In genomic region chr17:8212312-8213180, GRCh38 we compare ENCODE assay signal across 1 cellular context.
A peak's percentile ranks its signal among the peaks of the same experiment; 100 is the strongest.
TF ChIP-seq lines count a peak whose summit lies in the region.

No MANE protein-coding gene starts in this region.

TF ChIP-seq in HepG2, 621 proteins besides CTCF, POLR2A, EP300 and RAD21 (continued from another document and continues in another):
- TF ChIP-seq RERE (CRISPR knock-in tag; IDR thresholded peaks at IDR 0.05; ENCODE audit: low read depth), result 0 out of 2 replicates have a peak, but pooled peaks have one; percentile 47
- no peak for TF ChIP-seq SATB2 (CRISPR knock-in tag; IDR thresholded peaks at IDR 0.05)
- TF ChIP-seq POGZ (CRISPR knock-in tag; IDR thresholded peaks at IDR 0.05), result peak; percentile 65; the same call in 1 of the 2 replicates
- TF ChIP-seq FOXA3 (CRISPR knock-in tag; IDR thresholded peaks at IDR 0.05), result peak; percentile 40; the same call in 1 of the 2 replicates
- TF ChIP-seq DR1 (CRISPR knock-in tag; IDR thresholded peaks at IDR 0.05), result no peak
- no peak for TF ChIP-seq CREB1 (IDR thresholded peaks at IDR 0.05)
- peak; percentile 42; the same call in 1 of the 2 replicates for TF ChIP-seq CREB1 (CRISPR knock-in tag; IDR thresholded peaks at IDR 0.05)
- no peak for TF ChIP-seq ZNF207 (IDR thresholded peaks at IDR 0.05; ENCODE audit: borderline replicate concordance)
- 0 out of 2 replicates have a peak, but pooled peaks have one; percentile 71 for TF ChIP-seq CBFB (CRISPR knock-in tag; IDR thresholded peaks at IDR 0.05)
- TF ChIP-seq ADNP (CRISPR knock-in tag; IDR thresholded peaks at IDR 0.05), result peak; percentile 73; the same call in 1 of the 2 replicates
- peak; percentile 38; the same call in 1 of the 2 replicates for TF ChIP-seq MIXL1 (CRISPR knock-in tag; IDR thresholded peaks at IDR 0.05)
- TF ChIP-seq GATAD2A (CRISPR knock-in tag; IDR thresholded peaks at IDR 0.05), result peak; percentile 84
- no peak for TF ChIP-seq ZNF136 (CRISPR knock-in tag; IDR thresholded peaks at IDR 0.05; ENCODE audit: low read depth)
- no peak for TF ChIP-seq EZH2 (conservative IDR thresholded peaks at IDR 0.05; ENCODE audit: low read depth, low read length)
- peak; percentile 79; the same call in 1 of the 2 replicates for TF ChIP-seq HDAC2 (CRISPR knock-in tag; IDR thresholded peaks at IDR 0.05)
- TF ChIP-seq MAFK (conservative IDR thresholded peaks at IDR 0.05 in 1 of 2, IDR thresholded peaks at IDR 0.05 in 1 of 2; ENCODE audit: low read length in 2 of 2), result peak; percentile 80 to 88
- TF ChIP-seq, protein P1, sequence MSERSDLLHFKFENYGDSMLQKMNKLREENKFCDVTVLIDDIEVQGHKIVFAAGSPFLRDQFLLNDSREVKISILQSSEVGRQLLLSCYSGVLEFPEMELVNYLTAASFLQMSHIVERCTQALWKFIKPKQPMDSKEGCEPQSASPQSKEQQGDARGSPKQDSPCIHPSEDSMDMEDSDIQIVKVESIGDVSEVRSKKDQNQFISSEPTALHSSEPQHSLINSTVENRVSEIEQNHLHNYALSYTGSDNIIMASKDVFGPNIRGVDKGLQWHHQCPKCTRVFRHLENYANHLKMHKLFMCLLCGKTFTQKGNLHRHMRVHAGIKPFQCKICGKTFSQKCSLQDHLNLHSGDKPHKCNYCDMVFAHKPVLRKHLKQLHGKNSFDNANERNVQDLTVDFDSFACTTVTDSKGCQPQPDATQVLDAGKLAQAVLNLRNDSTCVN (CRISPR knock-in tag; IDR thresholded peaks at IDR 0.05; ENCODE audit: borderline replicate concordance), result peak; percentile 74
- TF ChIP-seq, protein P2, sequence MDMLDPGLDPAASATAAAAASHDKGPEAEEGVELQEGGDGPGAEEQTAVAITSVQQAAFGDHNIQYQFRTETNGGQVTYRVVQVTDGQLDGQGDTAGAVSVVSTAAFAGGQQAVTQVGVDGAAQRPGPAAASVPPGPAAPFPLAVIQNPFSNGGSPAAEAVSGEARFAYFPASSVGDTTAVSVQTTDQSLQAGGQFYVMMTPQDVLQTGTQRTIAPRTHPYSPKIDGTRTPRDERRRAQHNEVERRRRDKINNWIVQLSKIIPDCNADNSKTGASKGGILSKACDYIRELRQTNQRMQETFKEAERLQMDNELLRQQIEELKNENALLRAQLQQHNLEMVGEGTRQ (IDR thresholded peaks at IDR 0.05; ENCODE audit: low read depth, low read length), result no peak
- TF ChIP-seq, protein P2 (CRISPR knock-in tag; IDR thresholded peaks at IDR 0.05; ENCODE audit: borderline replicate concordance), result no peak
- TF ChIP-seq CBX1 (IDR thresholded peaks at IDR 0.05; ENCODE audit: low read depth), result peak; percentile 67
- TF ChIP-seq, protein P3, sequence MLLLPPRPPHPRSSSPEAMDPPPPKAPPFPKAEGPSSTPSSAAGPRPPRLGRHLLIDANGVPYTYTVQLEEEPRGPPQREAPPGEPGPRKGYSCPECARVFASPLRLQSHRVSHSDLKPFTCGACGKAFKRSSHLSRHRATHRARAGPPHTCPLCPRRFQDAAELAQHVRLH (CRISPR knock-in tag; IDR thresholded peaks at IDR 0.05; ENCODE audit: borderline replicate concordance, low read depth), result peak; percentile 85; the same call in 1 of the 2 replicates
- TF ChIP-seq SMAD9 (CRISPR knock-in tag; IDR thresholded peaks at IDR 0.05), result no peak
- TF ChIP-seq ZFY (CRISPR knock-in tag; IDR thresholded peaks at IDR 0.05), result no peak
- TF ChIP-seq ZNF761 (CRISPR knock-in tag; conservative IDR thresholded peaks at IDR 0.05), result no peak
- TF ChIP-seq, protein P4, sequence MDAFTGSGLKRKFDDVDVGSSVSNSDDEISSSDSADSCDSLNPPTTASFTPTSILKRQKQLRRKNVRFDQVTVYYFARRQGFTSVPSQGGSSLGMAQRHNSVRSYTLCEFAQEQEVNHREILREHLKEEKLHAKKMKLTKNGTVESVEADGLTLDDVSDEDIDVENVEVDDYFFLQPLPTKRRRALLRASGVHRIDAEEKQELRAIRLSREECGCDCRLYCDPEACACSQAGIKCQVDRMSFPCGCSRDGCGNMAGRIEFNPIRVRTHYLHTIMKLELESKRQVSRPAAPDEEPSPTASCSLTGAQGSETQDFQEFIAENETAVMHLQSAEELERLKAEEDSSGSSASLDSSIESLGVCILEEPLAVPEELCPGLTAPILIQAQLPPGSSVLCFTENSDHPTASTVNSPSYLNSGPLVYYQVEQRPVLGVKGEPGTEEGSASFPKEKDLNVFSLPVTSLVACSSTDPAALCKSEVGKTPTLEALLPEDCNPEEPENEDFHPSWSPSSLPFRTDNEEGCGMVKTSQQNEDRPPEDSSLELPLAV (CRISPR knock-in tag; conservative IDR thresholded peaks at IDR 0.05; ENCODE audit: low read depth), result no peak
- peak; percentile 67; the same call in 1 of the 2 replicates for TF ChIP-seq HMG20A (CRISPR knock-in tag; IDR thresholded peaks at IDR 0.05; ENCODE audit: borderline replicate concordance)
- TF ChIP-seq, protein P5, sequence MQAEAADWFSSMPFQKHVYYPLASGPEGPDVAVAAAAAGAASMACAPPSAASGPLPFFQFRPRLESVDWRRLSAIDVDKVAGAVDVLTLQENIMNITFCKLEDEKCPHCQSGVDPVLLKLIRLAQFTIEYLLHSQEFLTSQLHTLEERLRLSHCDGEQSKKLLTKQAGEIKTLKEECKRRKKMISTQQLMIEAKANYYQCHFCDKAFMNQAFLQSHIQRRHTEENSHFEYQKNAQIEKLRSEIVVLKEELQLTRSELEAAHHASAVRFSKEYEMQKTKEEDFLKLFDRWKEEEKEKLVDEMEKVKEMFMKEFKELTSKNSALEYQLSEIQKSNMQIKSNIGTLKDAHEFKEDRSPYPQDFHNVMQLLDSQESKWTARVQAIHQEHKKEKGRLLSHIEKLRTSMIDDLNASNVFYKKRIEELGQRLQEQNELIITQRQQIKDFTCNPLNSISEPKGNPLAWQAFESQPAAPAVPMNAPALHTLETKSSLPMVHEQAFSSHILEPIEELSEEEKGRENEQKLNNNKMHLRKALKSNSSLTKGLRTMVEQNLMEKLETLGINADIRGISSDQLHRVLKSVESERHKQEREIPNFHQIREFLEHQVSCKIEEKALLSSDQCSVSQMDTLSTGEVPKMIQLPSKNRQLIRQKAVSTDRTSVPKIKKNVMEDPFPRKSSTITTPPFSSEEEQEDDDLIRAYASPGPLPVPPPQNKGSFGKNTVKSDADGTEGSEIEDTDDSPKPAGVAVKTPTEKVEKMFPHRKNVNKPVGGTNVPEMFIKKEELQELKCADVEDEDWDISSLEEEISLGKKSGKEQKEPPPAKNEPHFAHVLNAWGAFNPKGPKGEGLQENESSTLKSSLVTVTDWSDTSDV (CRISPR knock-in tag; IDR thresholded peaks at IDR 0.05), result no peak
- peak; percentile 37; the same call in 1 of the 2 replicates for TF ChIP-seq HNF4G (IDR thresholded peaks at IDR 0.05; ENCODE audit: borderline replicate concordance, low read depth, low read length)
- TF ChIP-seq HNF4G (CRISPR knock-in tag; IDR thresholded peaks at IDR 0.05; ENCODE audit: borderline replicate concordance, low read depth), result 0 out of 2 replicates have a peak, but pooled peaks have one; percentile 29
- TF ChIP-seq, protein P6, sequence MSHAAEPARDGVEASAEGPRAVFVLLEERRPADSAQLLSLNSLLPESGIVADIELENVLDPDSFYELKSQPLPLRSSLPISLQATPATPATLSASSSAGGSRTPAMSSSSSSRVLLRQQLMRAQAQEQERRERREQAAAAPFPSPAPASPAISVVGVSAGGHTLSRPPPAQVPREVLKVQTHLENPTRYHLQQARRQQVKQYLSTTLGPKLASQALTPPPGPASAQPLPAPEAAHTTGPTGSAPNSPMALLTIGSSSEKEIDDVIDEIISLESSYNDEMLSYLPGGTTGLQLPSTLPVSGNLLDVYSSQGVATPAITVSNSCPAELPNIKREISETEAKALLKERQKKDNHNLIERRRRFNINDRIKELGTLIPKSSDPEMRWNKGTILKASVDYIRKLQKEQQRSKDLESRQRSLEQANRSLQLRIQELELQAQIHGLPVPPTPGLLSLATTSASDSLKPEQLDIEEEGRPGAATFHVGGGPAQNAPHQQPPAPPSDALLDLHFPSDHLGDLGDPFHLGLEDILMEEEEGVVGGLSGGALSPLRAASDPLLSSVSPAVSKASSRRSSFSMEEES (CRISPR knock-in tag; IDR thresholded peaks at IDR 0.05), result peak; percentile 40; the same call in 1 of the 2 replicates
- peak; percentile 79; the same call in 1 of the 2 replicates for TF ChIP-seq ZNF3 (CRISPR knock-in tag; IDR thresholded peaks at IDR 0.05)
- TF ChIP-seq, protein P7, sequence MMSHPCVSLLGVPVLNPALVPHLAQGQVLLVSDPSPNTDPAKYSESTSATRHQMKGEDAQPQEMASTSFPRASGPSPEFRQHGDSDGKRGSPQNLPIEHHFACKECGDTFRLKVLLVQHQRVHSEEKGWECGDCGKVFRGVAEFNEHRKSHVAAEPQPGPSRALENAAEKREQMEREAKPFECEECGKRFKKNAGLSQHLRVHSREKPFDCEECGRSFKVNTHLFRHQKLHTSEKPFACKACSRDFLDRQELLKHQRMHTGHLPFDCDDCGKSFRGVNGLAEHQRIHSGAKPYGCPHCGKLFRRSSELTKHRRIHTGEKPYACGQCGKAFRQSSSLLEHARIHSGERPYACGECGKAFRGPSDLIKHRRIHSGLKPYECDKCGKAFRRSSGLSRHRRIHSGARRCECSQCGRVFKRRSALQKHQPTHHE (CRISPR knock-in tag; IDR thresholded peaks at IDR 0.05; ENCODE audit: borderline replicate concordance), result 0 out of 2 replicates have a peak, but pooled peaks have one; percentile 2
- peak; percentile 97 for TF ChIP-seq NR2F6 (IDR thresholded peaks at IDR 0.05)
- peak; percentile 98 for TF ChIP-seq NR2F6 (CRISPR knock-in tag; IDR thresholded peaks at IDR 0.05)
- TF ChIP-seq, protein P8, sequence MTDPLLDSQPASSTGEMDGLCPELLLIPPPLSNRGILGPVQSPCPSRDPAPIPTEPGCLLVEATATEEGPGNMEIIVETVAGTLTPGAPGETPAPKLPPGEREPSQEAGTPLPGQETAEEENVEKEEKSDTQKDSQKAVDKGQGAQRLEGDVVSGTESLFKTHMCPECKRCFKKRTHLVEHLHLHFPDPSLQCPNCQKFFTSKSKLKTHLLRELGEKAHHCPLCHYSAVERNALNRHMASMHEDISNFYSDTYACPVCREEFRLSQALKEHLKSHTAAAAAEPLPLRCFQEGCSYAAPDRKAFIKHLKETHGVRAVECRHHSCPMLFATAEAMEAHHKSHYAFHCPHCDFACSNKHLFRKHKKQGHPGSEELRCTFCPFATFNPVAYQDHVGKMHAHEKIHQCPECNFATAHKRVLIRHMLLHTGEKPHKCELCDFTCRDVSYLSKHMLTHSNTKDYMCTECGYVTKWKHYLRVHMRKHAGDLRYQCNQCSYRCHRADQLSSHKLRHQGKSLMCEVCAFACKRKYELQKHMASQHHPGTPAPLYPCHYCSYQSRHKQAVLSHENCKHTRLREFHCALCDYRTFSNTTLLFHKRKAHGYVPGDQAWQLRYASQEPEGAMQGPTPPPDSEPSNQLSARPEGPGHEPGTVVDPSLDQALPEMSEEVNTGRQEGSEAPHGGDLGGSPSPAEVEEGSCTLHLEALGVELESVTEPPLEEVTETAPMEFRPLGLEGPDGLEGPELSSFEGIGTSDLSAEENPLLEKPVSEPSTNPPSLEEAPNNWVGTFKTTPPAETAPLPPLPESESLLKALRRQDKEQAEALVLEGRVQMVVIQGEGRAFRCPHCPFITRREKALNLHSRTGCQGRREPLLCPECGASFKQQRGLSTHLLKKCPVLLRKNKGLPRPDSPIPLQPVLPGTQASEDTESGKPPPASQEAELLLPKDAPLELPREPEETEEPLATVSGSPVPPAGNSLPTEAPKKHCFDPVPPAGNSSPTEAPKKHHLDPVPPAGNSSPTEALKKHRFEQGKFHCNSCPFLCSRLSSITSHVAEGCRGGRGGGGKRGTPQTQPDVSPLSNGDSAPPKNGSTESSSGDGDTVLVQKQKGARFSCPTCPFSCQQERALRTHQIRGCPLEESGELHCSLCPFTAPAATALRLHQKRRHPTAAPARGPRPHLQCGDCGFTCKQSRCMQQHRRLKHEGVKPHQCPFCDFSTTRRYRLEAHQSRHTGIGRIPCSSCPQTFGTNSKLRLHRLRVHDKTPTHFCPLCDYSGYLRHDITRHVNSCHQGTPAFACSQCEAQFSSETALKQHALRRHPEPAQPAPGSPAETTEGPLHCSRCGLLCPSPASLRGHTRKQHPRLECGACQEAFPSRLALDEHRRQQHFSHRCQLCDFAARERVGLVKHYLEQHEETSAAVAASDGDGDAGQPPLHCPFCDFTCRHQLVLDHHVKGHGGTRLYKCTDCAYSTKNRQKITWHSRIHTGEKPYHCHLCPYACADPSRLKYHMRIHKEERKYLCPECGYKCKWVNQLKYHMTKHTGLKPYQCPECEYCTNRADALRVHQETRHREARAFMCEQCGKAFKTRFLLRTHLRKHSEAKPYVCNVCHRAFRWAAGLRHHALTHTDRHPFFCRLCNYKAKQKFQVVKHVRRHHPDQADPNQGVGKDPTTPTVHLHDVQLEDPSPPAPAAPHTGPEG (CRISPR knock-in tag; IDR thresholded peaks at IDR 0.05), result no peak
